ENCODE assay signal across 17 cellular contexts in genomic region chr4:6474705-6475457, GRCh38. TPM values are rescaled to one million over a fixed set of nuclear protein-coding genes. Genes with fewer than 3 reads are reported as not detected.
"Had no signal": no experiment of that assay in that cellular context is flagged by ENCODE, and none has a peak within 500 bp of the region (broad histone marks: within the 10 kb centered on the region; RNA-seq: fewer than 3 reads in every experiment).

No MANE protein-coding gene starts in this region.

- H3K27ac ChIP-seq: body of pancreas, neural progenitor cell, pancreas, tibial artery had no signal

- H3K4me3 ChIP-seq: body of pancreas, neural progenitor cell, pancreas, tibial artery had no signal

- H2AFZ ChIP-seq: neural progenitor cell had no signal

- H3K36me3 ChIP-seq: neural progenitor cell, pancreas, tibial artery had no signal

- H3K9me3 ChIP-seq: body of pancreas, pancreas, tibial artery had no signal

- DNase-seq: activated CD4-positive, alpha-beta T cell treated with anti-CD3 and anti-CD28 coated beads, Interleukin-2, amount 50 U/mL, for 1 hour; activated naive CD4-positive, alpha-beta T cell treated with anti-CD3 and anti-CD28 coated beads for 36 hours; body of pancreas; cortex of kidney; effector CD4-positive, alpha-beta T cell; mesenchymal stem cell; naive thymus-derived CD4-positive, alpha-beta T cell; pancreas; stimulated activated CD4-positive, alpha-beta T cell treated with anti-CD3 and anti-CD28 coated beads, Interleukin-12 subunit alpha, Interleukin-12 subunit beta, amount 100 ng/mL, for 4 hours; stimulated activated CD4-positive, alpha-beta T cell treated with anti-CD3 and anti-CD28 coated beads, Interleukin-1b, Interleukin-23, amount 100 ng/mL, for 48 hours; stimulated activated naive CD4-positive, alpha-beta T cell treated with Interleukin-2 at 50 U/mL for 16 hours; T1000 had no signal

- H3K9ac ChIP-seq: neural progenitor cell had no signal

- H3K4me2 ChIP-seq: neural progenitor cell had no signal

RNA-seq across cellular contexts. Expression of gene PPP2R2C, which starts 2.5 kb away (rescaled TPM):
- total RNA-seq: activated CD8-positive, alpha-beta memory T cell treated with anti-CD3 and anti-CD28 coated beads for 36 hours; activated naive CD4-positive, alpha-beta T cell treated with anti-CD3 and anti-CD28 coated beads for 36 hours; activated T-helper 17 cell treated with anti-CD3 and anti-CD28 coated beads, Interleukin-2, amount 50 U/mL, for 72 hours; naive thymus-derived CD4-positive, alpha-beta T cell; T-helper 1 cell treated with Interleukin-12 subunit alpha and Interleukin-12 subunit beta and Interleukin-4 antibody, amounts not matched to agents 30 ng/mL and 1 ng/mL, for 36 hours had no signal
- polyA plus RNA-seq: naive thymus-derived CD4-positive, alpha-beta T cell had no signal
